8 cellular contexts compared by ENCODE assay signal in the genomic region with DNA sequence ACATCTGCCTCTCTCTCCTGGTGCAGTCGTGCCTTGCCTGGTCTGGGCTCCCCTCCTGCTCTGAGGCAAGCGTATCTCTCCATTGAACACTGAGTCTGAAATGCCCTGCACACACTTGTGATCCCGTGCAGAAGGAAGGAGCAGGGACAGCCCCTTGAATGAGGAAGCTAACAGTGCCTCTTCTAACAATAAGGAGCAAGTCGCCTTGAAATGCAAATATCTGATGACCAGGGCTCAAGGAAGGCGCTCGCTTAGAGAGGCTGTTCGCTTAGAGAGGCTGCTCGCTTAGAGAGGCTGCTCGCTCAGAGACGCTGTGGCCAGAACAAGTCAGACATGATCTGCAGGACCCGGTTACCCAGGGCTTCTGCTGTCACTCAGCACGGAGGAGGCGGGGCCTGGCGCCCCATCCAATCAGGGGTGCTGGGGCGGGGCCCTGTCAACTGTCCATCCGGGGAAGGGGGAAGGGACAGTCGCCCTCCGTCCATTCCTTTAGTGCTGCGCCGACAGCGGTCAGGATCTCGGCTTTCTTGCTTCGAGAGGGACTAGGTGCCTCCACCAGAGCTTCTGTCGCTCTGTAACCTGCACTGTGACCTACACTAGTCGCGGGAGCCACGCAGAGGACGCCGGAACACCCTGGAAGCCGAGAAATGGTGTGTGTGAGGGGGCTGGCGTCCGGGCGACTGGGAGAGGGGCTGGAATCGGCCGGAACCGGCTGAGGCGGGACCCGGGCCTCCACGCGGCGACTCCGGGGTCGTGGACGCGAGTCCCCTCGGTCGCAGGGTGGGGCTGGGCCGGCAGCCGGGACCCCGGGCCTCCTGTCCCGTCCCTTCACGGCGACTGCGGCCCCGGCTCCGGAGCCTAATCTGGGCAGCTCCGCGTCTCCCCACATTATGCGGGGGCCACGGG. TPM values are rescaled to one million over a fixed set of nuclear protein-coding genes. Genes with fewer than 3 reads are reported as not detected.
A peak's percentile ranks its signal among the peaks of the same experiment; 100 is the strongest.
DNase-seq lines count a peak whose midpoint lies in the region; ATAC-seq and TF ChIP-seq lines count a peak whose summit lies in the region.

A gene (plus strand): TSS at position 473 of the 906 bp plus-strand sequence. CDS start 175 bp downstream, at position 648.

- H3K27me3 Mint-ChIP-seq in neural progenitor cell (ENCODE audit: insufficient read depth, low read depth), result no peaks in the 10 kb centered on the region

- peaks cover 62% of the 10 kb centered on the region for H3K9me3 Mint-ChIP-seq in neural progenitor cell

- peaks cover 47% of the 10 kb centered on the region for H3K36me3 Mint-ChIP-seq in neural progenitor cell

- H3F3A ChIP-seq in neural progenitor cell (ENCODE audit: low read depth), result peaks cover 8% of the 10 kb centered on the region

- no peaks in the 10 kb centered on the region for H3K4me1 ChIP-seq in KMS-11 (ENCODE audit: low read depth, poor library complexity, severe bottlenecking)
- peaks cover 2% of the 10 kb centered on the region for H3K4me1 ChIP-seq in RWPE2 (ENCODE audit: insufficient read depth, poor library complexity, severe bottlenecking)
- no peaks in the 10 kb centered on the region for H3K4me1 ChIP-seq in foreskin keratinocyte
- H3K4me1 ChIP-seq in neural progenitor cell, result no peaks in the 10 kb centered on the region
- peaks cover 10% of the 10 kb centered on the region for H3K4me1 ChIP-seq in stomach smooth muscle (ENCODE audit: control insufficient read depth, insufficient read depth, low read length)

- H3K4me1 Mint-ChIP-seq in neural progenitor cell, result peaks cover 12% of the 10 kb centered on the region

- H2AFZ ChIP-seq in KMS-11 (ENCODE audit: low read depth) (peak within 1 kb of the TSS; percentile 94), neural progenitor cell (replicated peaks) (peak within 1 kb of the TSS; percentile 86)

- ATAC-seq in GM21723 (IDR thresholded peaks at IDR 0.05; ENCODE audit: unreplicated experiment) (peak; percentile 96), RWPE2 (ENCODE audit: low read depth) (peak; percentile 98), foreskin keratinocyte (peak; percentile 92)

- H3K27ac ChIP-seq in KMS-11 (no peak within 1 kb of the TSS), RWPE2 (ENCODE audit: poor library complexity, severe bottlenecking) (peak within 1 kb of the TSS; percentile 79), foreskin keratinocyte (peak within 1 kb of the TSS; percentile 57), neural progenitor cell (peak within 1 kb of the TSS; percentile 86), stomach smooth muscle (ENCODE audit: low read length) (peak within 1 kb of the TSS; percentile 87)

- no peaks in the 10 kb centered on the region for H3K36me3 ChIP-seq in KMS-11 (ENCODE audit: insufficient read depth)
- peaks cover 26% of the 10 kb centered on the region for H3K36me3 ChIP-seq in RWPE2 (ENCODE audit: low read depth)
- no peaks in the 10 kb centered on the region for H3K36me3 ChIP-seq in neural progenitor cell
- H3K36me3 ChIP-seq in stomach smooth muscle (ENCODE audit: control insufficient read depth in 2 of 2, insufficient read depth in 2 of 2, low read length in 2 of 2), result no peaks in the 10 kb centered on the region

- DNase-seq in DMS79 treated with DMSO at 0.1 percent for 48 hours (lab: John Stamatoyannopoulos, UW), result peak; percentile 96
- peak; percentile 93 for DNase-seq in RWPE2 (ENCODE audit: low spot score)
- DNase-seq in activated gamma-delta T cell (lab: John Stamatoyannopoulos, UW), result peak; percentile 72
- DNase-seq in foreskin keratinocyte, result peak; percentile 71 to 87
- peak; percentile 98 for DNase-seq in neural progenitor cell (ENCODE audit: low spot score)

- TF ChIP-seq CTCF in KMS-11 (conservative IDR thresholded peaks at IDR 0.05; ENCODE audit: low read depth, low read length), result no peak
- TF ChIP-seq CTCF in RWPE2 (IDR thresholded peaks at IDR 0.05; ENCODE audit: poor library complexity, severe bottlenecking), result no peak
- no peak for TF ChIP-seq CTCF in foreskin keratinocyte (conservative IDR thresholded peaks at IDR 0.05)
- no peak for TF ChIP-seq CTCF in neural progenitor cell (IDR thresholded peaks at IDR 0.05)

- H3K27me3 ChIP-seq in KMS-11 (ENCODE audit: insufficient read depth, low read depth) (no peaks in the 10 kb centered on the region), RWPE2 (ENCODE audit: insufficient read depth, poor library complexity, severe bottlenecking) (no peaks in the 10 kb centered on the region), foreskin keratinocyte (no peaks in the 10 kb centered on the region), neural progenitor cell (peaks cover 9% of the 10 kb centered on the region), stomach smooth muscle (ENCODE audit: control insufficient read depth in 1 of 2, insufficient read depth in 2 of 2, low read length in 2 of 2) (no peaks in the 10 kb centered on the region)

- H3K4me3 Mint-ChIP-seq in neural progenitor cell, result peak within 1 kb of the TSS; percentile 93

- H3K9me3 ChIP-seq in RWPE2 (ENCODE audit: severe bottlenecking) (no peaks in the 10 kb centered on the region), neural progenitor cell (ENCODE audit: low read depth) (peaks cover under 1% of the 10 kb centered on the region), stomach smooth muscle (ENCODE audit: control insufficient read depth in 2 of 2, low read length in 2 of 2) (no peaks in the 10 kb centered on the region)

- H3K4me3 ChIP-seq in KMS-11 (IDR thresholded peaks at IDR 0.05; ENCODE audit: insufficient read depth, low read depth, low read length) (no peak within 1 kb of the TSS), RWPE2 (ENCODE audit: severe bottlenecking) (peak within 1 kb of the TSS; percentile 82), neural progenitor cell (peak within 1 kb of the TSS; percentile 93), stomach smooth muscle (ENCODE audit: low read length in 2 of 2) (peak within 1 kb of the TSS; percentile 69 to 98)

- H3K9ac ChIP-seq in KMS-11, result peak within 1 kb of the TSS; percentile 27; the same call in 1 of the 2 replicates
- peak within 1 kb of the TSS; percentile 84 for H3K9ac ChIP-seq in neural progenitor cell
- H3K9ac ChIP-seq in stomach smooth muscle (ENCODE audit: low read length in 2 of 2), result peak within 1 kb of the TSS; percentile 84 to 95

- peak within 1 kb of the TSS; percentile 70 for H3K27ac Mint-ChIP-seq in neural progenitor cell

- H3K79me2 ChIP-seq in KMS-11 (ENCODE audit: insufficient read depth, low read depth) (no peaks in the 10 kb centered on the region), neural progenitor cell (ENCODE audit: low read depth) (peaks cover 11% of the 10 kb centered on the region)

- H3K4me2 ChIP-seq in KMS-11 (peak within 1 kb of the TSS; percentile 50), neural progenitor cell (peak within 1 kb of the TSS; percentile 93)

- H4K20me1 ChIP-seq in KMS-11 (ENCODE audit: insufficient read depth) (no peaks in the 10 kb centered on the region), neural progenitor cell (ENCODE audit: low read depth) (no peaks in the 10 kb centered on the region)

RNA-seq across cellular contexts. Expression of the gene that starts here (rescaled TPM):
- total RNA-seq in foreskin keratinocyte (9.0 and 9.8 TPM in 2 replicates), neural progenitor cell (ENCODE audit: low replicate concordance) (19.5 and 25.8 TPM in 2 replicates)
- 2.0 and 2.1 TPM in 2 replicates for polyA plus RNA-seq in foreskin keratinocyte

Comparison
In these comparisons a context has a peak if more than half of its experiments do, and no peak if none do; other contexts are left out.
1. H3K9ac ChIP-seq: peak in every context shown above with its lines; median percentile 90 in stomach smooth muscle; 84 in neural progenitor cell; 27 in KMS-11.